27 cellular contexts compared by ENCODE assay signal in genomic region chr16:87671221-87671620, GRCh38.
"Had no signal": no experiment of that assay in that cellular context is flagged by ENCODE, and none has a peak within 500 bp of the region (broad histone marks: within the 10 kb centered on the region; RNA-seq: fewer than 3 reads in every experiment).

No MANE protein-coding gene starts in this region.

- H3K36me3 ChIP-seq: ascending aorta, heart right ventricle, left lung, lower lobe of right lung, neutrophil, ovary, suprapubic skin, tibial artery, upper lobe of right lung, WERI-Rb-1 had no signal

- H3K27ac ChIP-seq: ascending aorta, coronary artery, heart right ventricle, left lung, lower lobe of right lung, neutrophil, ovary, skin epidermis, suprapubic skin, tibial artery, upper lobe of right lung, WERI-Rb-1 had no signal

- FAIRE-seq: endothelial cell of umbilical vein had no signal

- DNase-seq: activated CD4-positive, alpha-beta memory T cell treated with anti-CD3 and anti-CD28 coated beads for 36 hours; activated CD4-positive, alpha-beta T cell treated with anti-CD3 and anti-CD28 coated beads for 48 hours; activated CD8-positive, alpha-beta memory T cell treated with anti-CD3 and anti-CD28 coated beads, Interleukin-2, amount 50 U/mL, for 48 hours; activated gamma-delta T cell; activated naive CD4-positive, alpha-beta T cell treated with anti-CD3 and anti-CD28 coated beads, Interleukin-2, amount 10 ng/mL, durations not matched to agents 7 days and 5 days; activated naive CD8-positive, alpha-beta T cell treated with anti-CD3 and anti-CD28 coated beads, Interleukin-2, amount 10 ng/mL, durations not matched to agents 7 days and 5 days; activated T-cell treated with anti-CD3 and anti-CD28 coated beads, Interleukin-2, amount 50 U/mL, for 24 hours; foreskin fibroblast; heart right ventricle; lower lobe of right lung; ovary; stimulated activated CD4-positive, alpha-beta T cell treated with anti-CD3 and anti-CD28 coated beads, Interleukin-12 subunit alpha, Interleukin-12 subunit beta, amount 100 ng/mL, for 4 hours; stimulated activated CD4-positive, alpha-beta T cell treated with anti-CD3 and anti-CD28 coated beads, Interleukin-4, amount 100 ng/mL, for 1 hour; T1000; tibial artery; upper lobe of right lung; WERI-Rb-1 had no signal

- ATAC-seq: activated CD4-positive, CD25-positive, alpha-beta regulatory T cell treated with anti-CD3 and anti-CD28 coated beads, Interleukin-2, amount 50 U/mL, for 24 hours; heart right ventricle; left lung; lower lobe of right lung; sciatic nerve; stimulated activated effector memory CD8-positive, alpha-beta T cell treated with anti-CD3 and anti-CD28 coated beads, Interleukin-12 subunit alpha, Interleukin-12 subunit beta, amount 100 ng/mL, for 72 hours; upper lobe of right lung had no signal

- H3K27me3 ChIP-seq: ascending aorta, ovary, upper lobe of right lung had no signal

- H3K4me3 ChIP-seq: ascending aorta, coronary artery, heart right ventricle, left lung, lower lobe of right lung, ovary, skin epidermis, suprapubic skin, tibial artery, upper lobe of right lung had no signal

- H3K4me1 ChIP-seq: ascending aorta, heart right ventricle, left lung, lower lobe of right lung, suprapubic skin, tibial artery, upper lobe of right lung had no signal

- H3K9me3 ChIP-seq: ascending aorta, heart right ventricle, left lung, lower lobe of right lung, neutrophil, ovary, suprapubic skin, tibial artery, upper lobe of right lung had no signal
